Comparison of ENCODE assay signal across 11 cellular contexts in genomic region chr7:22675917-22676343, GRCh38. TPM values are rescaled to one million over a fixed set of nuclear protein-coding genes. Genes with fewer than 3 reads are reported as not detected.
DNase-seq lines count a peak whose midpoint lies in the region; ATAC-seq and TF ChIP-seq lines count a peak whose summit lies in the region.
"Had no signal": no experiment of that assay in that cellular context is flagged by ENCODE, and none has a peak within 500 bp of the region (broad histone marks: within the 10 kb centered on the region; RNA-seq: fewer than 3 reads in every experiment).

No MANE protein-coding gene starts in this region.

- H3K4me3 ChIP-seq in upper lobe of left lung (no peak overlapping the region), MG63 (no peak overlapping the region)

- H3K27ac ChIP-seq in epithelial cell of prostate (peak overlapping the region; percentile 17), upper lobe of left lung (peak overlapping the region in 3 of 4 donors; percentile 44 to 72 (median 72))

- 47 to 52% methylated on average over 2 of the region's 2 CpGs for WGBS in upper lobe of left lung, 2 donors

- DNase-seq in stimulated activated CD4-positive, alpha-beta T cell treated with anti-CD3 and anti-CD28 coated beads, Interleukin-15, amount 100 ng/mL, for 24 hours: peak; percentile 61
- no peak for DNase-seq in stimulated activated CD4-positive, alpha-beta T cell treated with anti-CD3 and anti-CD28 coated beads, Interleukin-2, amount 100 ng/mL, for 48 hours
- peak; percentile 24 to 38 for DNase-seq in activated CD4-positive, alpha-beta T cell treated with anti-CD3 and anti-CD28 coated beads for 4 hours
- DNase-seq in epithelial cell of prostate (ENCODE audit: low read depth, low spot score) (no peak), upper lobe of left lung (no peak), NCI-H2081 treated with DMSO at 0.1 percent for 48 hours (lab: John Stamatoyannopoulos, UW) (no peak), MG63 (no peak), HPDE6-E6E7 (ENCODE audit: extremely low spot score) (no peak)
- DNase-seq: nucleus accumbens; stimulated activated CD8-positive, alpha-beta memory T cell treated with anti-CD3 and anti-CD28 coated beads, Interleukin-4, amount 100 ng/mL, for 48 hours had no signal

- no peaks in the 10 kb centered on the region for H3K36me3 ChIP-seq in upper lobe of left lung
- H3K36me3 ChIP-seq in MG63: no peaks in the 10 kb centered on the region

- no peaks in the 10 kb centered on the region for H3K27me3 ChIP-seq in upper lobe of left lung
- no peaks in the 10 kb centered on the region for H3K27me3 ChIP-seq in MG63

- no peak for TF ChIP-seq POLR2A in upper lobe of left lung (IDR thresholded peaks at IDR 0.05)

- peak; percentile 12 to 30 for ATAC-seq in upper lobe of left lung (ENCODE audit: low FRiP score in 2 of 2)
- ATAC-seq: SK-N-SH treated with all-trans-retinoic acid at 6 μM for 48 hours had no signal

- TF ChIP-seq CTCF in upper lobe of left lung (IDR thresholded peaks at IDR 0.05): no peak

- no peak for TF ChIP-seq EP300 in upper lobe of left lung (IDR thresholded peaks at IDR 0.05)

- H3K4me1 ChIP-seq in upper lobe of left lung: peaks cover 0 to 27% (median 18%) of the 10 kb centered on the region in 4 donors

- no peaks in the 10 kb centered on the region for H3K9me3 ChIP-seq in upper lobe of left lung
- H3K9me3 ChIP-seq in MG63: no peaks in the 10 kb centered on the region

RNA-seq across cellular contexts. Expression of gene IL6, which starts 51.1 kb away (rescaled TPM):
- total RNA-seq in upper lobe of left lung: 10 to 100 TPM in 2 of 6 donors, 1 to 10 TPM in 4; 1.6 to 16.6 (median 6.8) TPM
- total RNA-seq in MG63 (2014; rRNA removed; shearing (Covaris generic); ENCODE audit: low replicate concordance): 5.2 and 13.7 TPM in 2 replicates

Comparison
In these comparisons a context has a peak if more than half of its experiments do, and no peak if none do; other contexts are left out.
1. DNase-seq: peak in stimulated activated CD4-positive, alpha-beta T cell treated with anti-CD3 and anti-CD28 coated beads, Interleukin-15, amount 100 ng/mL, for 24 hours (single experiment) and activated CD4-positive, alpha-beta T cell treated with anti-CD3 and anti-CD28 coated beads for 4 hours (2 of 2); none in stimulated activated CD4-positive, alpha-beta T cell treated with anti-CD3 and anti-CD28 coated beads, Interleukin-2, amount 100 ng/mL, for 48 hours (0 of 2), epithelial cell of prostate (single experiment), upper lobe of left lung (0 of 2), NCI-H2081 treated with DMSO at 0.1 percent for 48 hours (single experiment), MG63 (single experiment) and HPDE6-E6E7 (single experiment).